In the genomic region with DNA sequence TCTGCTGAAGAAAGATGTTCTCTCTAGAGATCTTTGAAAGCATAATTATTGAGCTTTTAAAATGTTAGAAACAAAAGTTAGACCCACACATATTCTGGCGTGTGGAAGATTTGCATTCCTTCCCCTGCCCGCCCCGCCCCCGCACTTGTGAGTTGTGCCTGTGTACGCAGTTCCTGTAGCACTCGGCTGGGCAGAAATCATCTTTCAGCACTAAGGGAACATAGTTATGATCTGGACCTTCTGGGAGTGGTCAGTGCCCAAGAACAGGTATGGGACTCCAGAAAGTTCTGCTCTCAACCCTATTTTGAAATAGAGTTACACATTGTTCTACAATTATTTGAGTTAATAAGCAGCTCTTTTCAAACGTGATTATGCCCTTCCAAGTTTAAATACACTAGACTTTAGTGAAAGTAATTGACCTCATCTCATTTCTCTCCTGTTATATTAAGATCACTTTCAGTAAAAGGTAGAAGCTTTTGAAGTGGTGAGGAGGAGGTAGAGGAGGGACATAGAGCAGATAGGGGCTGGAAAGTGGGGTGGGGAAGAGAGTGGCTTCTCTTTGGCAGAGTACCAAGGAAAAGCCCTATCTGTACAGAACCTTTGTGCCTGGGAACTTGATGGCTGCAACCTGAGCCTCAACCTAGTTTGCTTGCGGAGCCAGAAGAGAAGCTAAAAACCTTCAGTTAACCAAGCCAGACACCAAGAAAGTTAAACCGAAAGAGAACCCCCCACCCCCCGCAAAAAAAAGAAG, we compare ENCODE assay signal across 8 cellular contexts. TPM values are rescaled to one million over a fixed set of nuclear protein-coding genes. Genes with fewer than 3 reads are reported as not detected.
A peak's percentile ranks its signal among the peaks of the same experiment; 100 is the strongest.
DNase-seq lines count a peak whose midpoint lies in the region; ATAC-seq and TF ChIP-seq lines count a peak whose summit lies in the region.

No MANE protein-coding gene starts in this region.

- peak overlapping the region; percentile 48 for H3K4me2 ChIP-seq in hepatocyte

- H3K4me1 ChIP-seq in hepatocyte (ENCODE audit: insufficient read depth) = peaks cover 19% of the 10 kb centered on the region

- H3K79me2 ChIP-seq in hepatocyte = peaks cover 9% of the 10 kb centered on the region

- TF ChIP-seq CTCF in hepatocyte (IDR thresholded peaks at IDR 0.05; ENCODE audit: poor library complexity) = no peak

- no peaks in the 10 kb centered on the region for H3K36me3 ChIP-seq in hepatocyte (replicated peaks; ENCODE audit: insufficient read depth, low read depth)

- H3K4me3 ChIP-seq in hepatocyte = no peak overlapping the region

- no peaks in the 10 kb centered on the region for H4K20me1 ChIP-seq in hepatocyte (ENCODE audit: insufficient read depth, poor library complexity, severe bottlenecking)

- no peaks in the 10 kb centered on the region for H3K9me3 ChIP-seq in hepatocyte (ENCODE audit: low read depth)

- WGBS in hepatocyte (ENCODE audit: low lambda C conversion rate, missing lambda C conversion rate) = 66% methylated on average over 10 of the region's 10 CpGs

- DNase-seq in COLO668 (lab: John Stamatoyannopoulos, UW; ENCODE audit: unreplicated experiment) (peak; percentile 28), hepatocyte (ENCODE audit: low spot score) (peak; percentile 27), NCI-H1436 (lab: John Stamatoyannopoulos, UW) (no peak), anterior cingulate cortex (lab: John Stamatoyannopoulos, UW) (no peak)
- DNase-seq in activated CD4-positive, alpha-beta T cell treated with anti-CD3 and anti-CD28 coated beads, Interleukin-2, amount 50 U/mL, for 1 hour = peak; percentile 16
- DNase-seq in stimulated activated CD8-positive, alpha-beta memory T cell treated with anti-CD3 and anti-CD28 coated beads, Interleukin-15, amount 100 ng/mL, for 48 hours (ENCODE audit: low read depth in 2 of 2) = peak; percentile 24 to 25
- DNase-seq in activated CD4-positive, CD25-positive, alpha-beta regulatory T cell treated with anti-CD3 and anti-CD28 coated beads, Interleukin-2, amount 50 U/mL, for 72 hours = no peak

- no peak overlapping the region for H2AFZ ChIP-seq in hepatocyte

- ATAC-seq in GM21737 (IDR thresholded peaks at IDR 0.05; ENCODE audit: unreplicated experiment) = peak; percentile 63

- no peaks in the 10 kb centered on the region for H3K9me2 ChIP-seq in hepatocyte (replicated peaks; ENCODE audit: insufficient read depth)

- H3K27me3 ChIP-seq in hepatocyte = peaks cover 2% of the 10 kb centered on the region

- peak overlapping the region; percentile 39 for H3K27ac ChIP-seq in hepatocyte

RNA-seq across cellular contexts. Expression of a gene that starts 5.7 kb away (rescaled TPM):
- 17.9 and 21.0 TPM in 2 replicates for total RNA-seq in hepatocyte
- 29.2 and 34.2 TPM in 2 replicates for polyA plus RNA-seq in hepatocyte

RNA-seq across cellular contexts. Expression of a gene that starts 34.9 kb away (rescaled TPM):
- total RNA-seq in hepatocyte = 55.2 and 60.5 TPM in 2 replicates
- polyA plus RNA-seq in hepatocyte = 50.5 and 52.1 TPM in 2 replicates

Comparison
In these comparisons a context has a peak if more than half of its experiments do, and no peak if none do; other contexts are left out.
1. DNase-seq: peak in COLO668 (single experiment), activated CD4-positive, alpha-beta T cell treated with anti-CD3 and anti-CD28 coated beads, Interleukin-2, amount 50 U/mL, for 1 hour (single experiment), hepatocyte (single experiment) and stimulated activated CD8-positive, alpha-beta memory T cell treated with anti-CD3 and anti-CD28 coated beads, Interleukin-15, amount 100 ng/mL, for 48 hours (2 of 2); none in activated CD4-positive, CD25-positive, alpha-beta regulatory T cell treated with anti-CD3 and anti-CD28 coated beads, Interleukin-2, amount 50 U/mL, for 72 hours (single experiment), NCI-H1436 (single experiment) and anterior cingulate cortex (0 of 58).